In genomic region chr12:52139579-52140062, GRCh38 we compare ENCODE assay signal across 8 cellular contexts. TPM values are rescaled to one million over a fixed set of nuclear protein-coding genes. Genes with fewer than 3 reads are reported as not detected.
DNase-seq lines count a peak whose midpoint lies in the region; ATAC-seq, FAIRE-seq and TF ChIP-seq lines count a peak whose summit lies in the region.

No MANE protein-coding gene starts in this region.

- WGBS in A549 (ENCODE audit: missing lambda C conversion rate), result 6% methylated on average over 5 of the region's 5 CpGs

- TF ChIP-seq RAD21 in A549 (conservative IDR thresholded peaks at IDR 0.05 in 1 of 2, IDR thresholded peaks at IDR 0.05 in 1 of 2), result peak; percentile 92 to 97

- H3K4me3 ChIP-seq in A549, result no peak overlapping the region

- peaks cover 26% of the 10 kb centered on the region for H3K4me1 ChIP-seq in A549

- H3K4me1 Mint-ChIP-seq in activated naive CD8-positive, alpha-beta T cell treated with anti-CD3 and anti-CD28 coated beads, Interleukin-2, amount 10 ng/mL, durations not matched to agents 7 days and 5 days, result no peaks in the 10 kb centered on the region

- peak; percentile 51 for FAIRE-seq in A549 (lab: Jason Lieb, UNC)

- ATAC-seq in A549 (peak; percentile 64 to 66; a peak in 5 of 6 replicates), left lobe of liver (peak; percentile 90), GM21447 (IDR thresholded peaks at IDR 0.05; ENCODE audit: unreplicated experiment) (no peak)
- ATAC-seq in activated naive CD8-positive, alpha-beta T cell treated with anti-CD3 and anti-CD28 coated beads, Interleukin-2, amount 10 ng/mL, durations not matched to agents 7 days and 5 days (ENCODE audit: low read depth), result peak; percentile 74

- no peak overlapping the region for H3K27ac Mint-ChIP-seq in activated naive CD8-positive, alpha-beta T cell treated with anti-CD3 and anti-CD28 coated beads, Interleukin-2, amount 10 ng/mL, durations not matched to agents 7 days and 5 days

- CTCF ChIA-PET in A549 (lab: Yijun Ruan, JAX), result interaction anchor here (0.6 to 7.5 kb wide), 40 partner anchors 9 to 851 kb away, joined by 3 to 183 read pairs (median 4); partner anchors contain the start of genes KRT74 and KRT85

- peaks cover 18% of the 10 kb centered on the region for H3K27me3 Mint-ChIP-seq in activated naive CD8-positive, alpha-beta T cell treated with anti-CD3 and anti-CD28 coated beads, Interleukin-2, amount 10 ng/mL, durations not matched to agents 7 days and 5 days

- no peak overlapping the region for H3K4me3 Mint-ChIP-seq in activated naive CD8-positive, alpha-beta T cell treated with anti-CD3 and anti-CD28 coated beads, Interleukin-2, amount 10 ng/mL, durations not matched to agents 7 days and 5 days

- no peak for TF ChIP-seq EP300 in A549 (IDR thresholded peaks at IDR 0.05)

- POLR2A ChIA-PET in A549 (lab: Yijun Ruan, JAX), result no interaction called here
- POLR2A ChIA-PET in activated naive CD8-positive, alpha-beta T cell treated with anti-CD3 and anti-CD28 coated beads, Interleukin-2, amount 10 ng/mL, durations not matched to agents 7 days and 5 days (lab: Charles Lee), result no interaction called here

- no peaks in the 10 kb centered on the region for H3K9me3 Mint-ChIP-seq in activated naive CD8-positive, alpha-beta T cell treated with anti-CD3 and anti-CD28 coated beads, Interleukin-2, amount 10 ng/mL, durations not matched to agents 7 days and 5 days

- H3K4me2 ChIP-seq in A549, result no peak overlapping the region

- H3K36me3 Mint-ChIP-seq in activated naive CD8-positive, alpha-beta T cell treated with anti-CD3 and anti-CD28 coated beads, Interleukin-2, amount 10 ng/mL, durations not matched to agents 7 days and 5 days, result no peaks in the 10 kb centered on the region

- H3K9me3 ChIP-seq in A549, result no peaks in the 10 kb centered on the region

- TF ChIP-seq POLR2A in A549 (IDR thresholded peaks at IDR 0.05; ENCODE audit: low read length), result no peak

- TF ChIP-seq CTCF in A549 (IDR thresholded peaks at IDR 0.05) (peak; percentile 97), GM12873 (IDR thresholded peaks at IDR 0.05; ENCODE audit: insufficient read depth, low read depth, low read length, missing control alignments) (peak; percentile 79)

- DNase-seq in A549 (ENCODE audit: low read depth in 1 of 2, low spot score in 1 of 2) (peak; percentile 68 to 90), NCI-H2171 (lab: John Stamatoyannopoulos, UW) (peak; percentile 63), left lobe of liver (ENCODE audit: low spot score) (no peak), NCI-H446 treated with DMSO at 0.1 percent for 48 hours (lab: John Stamatoyannopoulos, UW) (no peak)
- no peak for DNase-seq in activated naive CD8-positive, alpha-beta T cell treated with anti-CD3 and anti-CD28 coated beads, Interleukin-2, amount 10 ng/mL, durations not matched to agents 7 days and 5 days
- DNase-seq in activated CD4-positive, CD25-positive, alpha-beta regulatory T cell treated with anti-CD3 and anti-CD28 coated beads, Interleukin-2, amount 50 U/mL, for 72 hours, result no peak

- H3K27ac ChIP-seq in A549, result peak overlapping the region; percentile 100; a peak in 5 of 6 replicates

TF ChIP-seq in A549, 52 proteins besides CTCF, POLR2A, EP300 and RAD21:
- TF ChIP-seq MAX (IDR thresholded peaks at IDR 0.05), result no peak
- no peak for TF ChIP-seq FOXS1 (CRISPR knock-in tag; IDR thresholded peaks at IDR 0.05)
- peak; percentile 62; the same call in 2 of the 3 replicates for TF ChIP-seq SMC3 (IDR thresholded peaks at IDR 0.05)

RNA-seq across cellular contexts. Expression of gene KRT80, which starts 52.2 kb away (rescaled TPM):
- polyA plus RNA-seq in A549 (2011; rRNA removed) (59.8 and 63.1 TPM in 2 replicates), A549 (2017; fragmentation: RNase III; extraction: RNeasy Plus Mini Kit Qiagen cat#74134 plus additional on column Dnase treatment) (38.3 to 56.4 TPM (median 46.0 TPM) in 3 replicates)
- 62.9 and 86.5 TPM in 2 replicates for polyA plus RNA-seq in A549 (2012; cell fraction: cytosol; rRNA removed)
- 87.4 and 102 TPM in 2 replicates for polyA plus RNA-seq in A549 (2012; cell fraction: nucleus; rRNA removed)
- 76.5 and 77.5 TPM in 2 replicates for polyA minus RNA-seq in A549 (2011; rRNA and poly(A)+ RNA removed)
- not detected for total RNA-seq in activated naive CD8-positive, alpha-beta T cell treated with anti-CD3 and anti-CD28 coated beads, Interleukin-2, amount 10 ng/mL, durations not matched to agents 7 days and 5 days
- 0.28 TPM for total RNA-seq in left lobe of liver

Comparison
In these comparisons a context has a peak if more than half of its experiments do, and no peak if none do; other contexts are left out.
1. DNase-seq: peak in A549 (2 of 2) and NCI-H2171 (single experiment); none in activated naive CD8-positive, alpha-beta T cell treated with anti-CD3 and anti-CD28 coated beads, Interleukin-2, amount 10 ng/mL, durations not matched to agents 7 days and 5 days (single experiment), left lobe of liver (single experiment), NCI-H446 treated with DMSO at 0.1 percent for 48 hours (single experiment) and activated CD4-positive, CD25-positive, alpha-beta regulatory T cell treated with anti-CD3 and anti-CD28 coated beads, Interleukin-2, amount 50 U/mL, for 72 hours (single experiment).